8 cellular contexts compared by ENCODE assay signal in the genomic region with DNA sequence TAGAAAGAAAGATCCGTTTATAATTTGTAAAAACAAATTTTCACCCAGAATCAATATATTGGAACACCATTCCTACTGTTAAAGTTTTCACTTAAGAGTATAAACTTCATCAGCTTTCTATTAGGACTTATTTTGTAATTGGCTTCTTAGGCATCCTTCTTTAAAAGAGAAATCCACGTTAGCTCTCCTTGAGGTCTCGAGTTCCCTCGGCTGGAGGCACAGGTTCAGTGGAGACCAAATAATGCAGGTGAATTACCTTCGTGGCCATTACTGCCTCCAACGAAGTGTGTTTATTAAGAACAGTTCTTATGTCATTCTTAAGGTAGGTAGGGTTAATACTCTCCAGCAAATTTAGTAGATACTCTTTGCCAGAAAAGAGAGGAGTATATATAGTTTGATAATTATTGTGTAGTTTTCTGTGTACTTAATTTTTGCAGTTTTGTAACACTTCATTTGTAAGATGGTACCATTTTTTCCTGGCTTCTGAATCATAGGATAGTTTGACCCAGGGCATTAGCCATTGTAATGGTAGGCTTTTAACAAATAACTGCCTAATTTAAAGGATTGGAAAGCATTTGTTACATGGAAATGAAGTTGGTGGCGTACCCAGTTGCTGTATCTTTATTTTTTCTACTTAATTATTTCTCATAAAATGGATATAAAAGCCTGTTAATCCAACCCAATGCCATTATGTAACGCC. TPM values are rescaled to one million over a fixed set of nuclear protein-coding genes. Genes with fewer than 3 reads are reported as not detected.
A peak's percentile ranks its signal among the peaks of the same experiment; 100 is the strongest.
DNase-seq lines count a peak whose midpoint lies in the region; ATAC-seq and TF ChIP-seq lines count a peak whose summit lies in the region.

No MANE protein-coding gene starts in this region.

- DNase-seq in GM12864 (ENCODE audit: low read depth) (no peak), Peyer's patch (no peak), esophagus muscularis mucosa (ENCODE audit: extremely low spot score) (no peak), HUDEP-2 (lab: John Stamatoyannopoulos, UW; ENCODE audit: unreplicated experiment in 76 of 76) (no peak), NCI-H1092 (lab: John Stamatoyannopoulos, UW) (no peak)

- TF ChIP-seq POLR2A in Peyer's patch (IDR thresholded peaks at IDR 0.05) (no peak), esophagus muscularis mucosa (IDR thresholded peaks at IDR 0.05; ENCODE audit: low read depth) (no peak)

- H3K4me3 ChIP-seq in GM12864 (ENCODE audit: low read depth, low read length) (peak overlapping the region; percentile 97), Peyer's patch (peak overlapping the region; percentile 75 to 97 (median 89)), esophagus muscularis mucosa (peak overlapping the region; percentile 81 to 99 (median 82)), rectal smooth muscle tissue (ENCODE audit: low read length) (peak overlapping the region; percentile 89)

- no peaks in the 10 kb centered on the region for H3K9me3 ChIP-seq in Peyer's patch
- no peaks in the 10 kb centered on the region for H3K9me3 ChIP-seq in esophagus muscularis mucosa

- TF ChIP-seq CTCF in GM12864 (IDR thresholded peaks at IDR 0.05; ENCODE audit: low read depth, low read length, missing control alignments) (no peak), Peyer's patch (IDR thresholded peaks at IDR 0.05) (no peak), esophagus muscularis mucosa (IDR thresholded peaks at IDR 0.05) (no peak)

- peaks cover 0 to 40% (median 4%) of the 10 kb centered on the region in 4 donors for H3K4me1 ChIP-seq in Peyer's patch
- peaks cover 49 to 60% (median 57%) of the 10 kb centered on the region in 4 donors for H3K4me1 ChIP-seq in esophagus muscularis mucosa
- peaks cover 40% of the 10 kb centered on the region for H3K4me1 ChIP-seq in rectal smooth muscle tissue (ENCODE audit: control insufficient read depth, insufficient read depth, low read length)

- H3K36me3 ChIP-seq in Peyer's patch = peaks cover 0 to 41% (median 0%) of the 10 kb centered on the region in 3 donors
- peaks cover 17 to 42% (median 34%) of the 10 kb centered on the region in 4 donors for H3K36me3 ChIP-seq in esophagus muscularis mucosa
- H3K36me3 ChIP-seq in rectal smooth muscle tissue (ENCODE audit: control insufficient read depth, insufficient read depth, low read length) = peaks cover 31% of the 10 kb centered on the region

- 23% methylated on average over 8 of the region's 8 CpGs for WGBS in esophagus muscularis mucosa

- ATAC-seq in GM18907 (IDR thresholded peaks at IDR 0.05; ENCODE audit: unreplicated experiment) (no peak), HG03565 (IDR thresholded peaks at IDR 0.05; ENCODE audit: unreplicated experiment) (no peak)

- H3K27ac ChIP-seq in Peyer's patch (peak overlapping the region; percentile 95 to 98 (median 96)), esophagus muscularis mucosa (replicated peaks in 1 of 4) (peak overlapping the region; percentile 94 to 97 (median 96)), rectal smooth muscle tissue (ENCODE audit: low read depth, low read length) (peak overlapping the region; percentile 88)

- H3K27me3 ChIP-seq in Peyer's patch = no peaks in the 10 kb centered on the region
- H3K27me3 ChIP-seq in esophagus muscularis mucosa = no peaks in the 10 kb centered on the region
- H3K27me3 ChIP-seq in rectal smooth muscle tissue (ENCODE audit: control insufficient read depth, insufficient read depth, low read length) = no peaks in the 10 kb centered on the region

- no peak overlapping the region for H3K9ac ChIP-seq in rectal smooth muscle tissue (ENCODE audit: low read length)

- TF ChIP-seq EP300 in esophagus muscularis mucosa (IDR thresholded peaks at IDR 0.05) = no peak

- intact Hi-C loops in esophagus muscularis mucosa (cut with DNase I) = loop anchor here (2.0 kb wide), 2 partner anchors 122 to 298 kb away; no protein-coding TSS in a partner anchor

RNA-seq across cellular contexts. Expression of a gene that starts 2.2 kb away (rescaled TPM):
- total RNA-seq in Peyer's patch (1,000 to 10,000 TPM in 2 of 4 donors, 100 to 1,000 TPM in 2; 407 to 1,329 (median 886) TPM), esophagus muscularis mucosa (100 to 1,000 TPM; 482 to 847 (median 640) TPM)
